Comparison of ENCODE assay signal across 7 cellular contexts in the genomic region with DNA sequence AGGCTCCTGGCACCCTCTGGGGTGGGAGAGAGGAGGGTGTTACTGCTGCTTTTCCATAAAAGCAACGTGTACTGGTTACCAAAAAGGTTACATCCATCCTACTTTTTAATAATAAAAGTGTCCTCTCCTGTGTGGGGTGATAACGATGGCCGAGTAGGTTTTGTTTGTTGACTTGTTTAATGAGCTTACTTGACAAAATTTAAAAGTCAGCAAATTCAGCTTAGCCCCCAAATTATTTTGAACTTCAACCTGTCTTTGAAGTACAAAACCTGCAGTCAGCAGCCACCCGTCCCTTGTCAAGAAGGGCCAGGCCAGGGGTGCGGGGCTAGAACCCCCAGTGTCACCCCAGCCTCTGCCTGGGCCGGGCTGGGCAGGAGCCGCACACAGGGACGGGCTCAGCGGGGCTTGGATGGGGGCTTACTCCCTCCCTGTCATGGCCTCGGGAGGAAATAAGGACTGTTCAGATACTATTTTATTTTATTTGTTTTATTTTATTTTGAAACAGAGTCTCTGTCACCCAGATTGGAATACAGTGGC.
"Had no signal": no experiment of that assay in that cellular context is flagged by ENCODE, and none has a peak within 500 bp of the region (broad histone marks: within the 10 kb centered on the region; RNA-seq: fewer than 3 reads in every experiment).

No MANE protein-coding gene starts in this region.

- H3K9me3 ChIP-seq: breast epithelium, esophagus muscularis mucosa, ovary had no signal

- DNase-seq: activated naive CD8-positive, alpha-beta T cell treated with anti-CD3 and anti-CD28 coated beads, Interleukin-2, amount 10 ng/mL, durations not matched to agents 7 days and 5 days; activated T-cell treated with anti-CD3 and anti-CD28 coated beads for 4 hours; ovary had no signal

- H3K36me3 ChIP-seq: breast epithelium, ovary had no signal

- H3K9me3 Mint-ChIP-seq: activated naive CD8-positive, alpha-beta T cell treated with anti-CD3 and anti-CD28 coated beads, Interleukin-2, amount 10 ng/mL, durations not matched to agents 7 days and 5 days had no signal

- H3K27ac ChIP-seq: breast epithelium, esophagus muscularis mucosa, ovary, VCaP had no signal

- H3K4me3 Mint-ChIP-seq: activated naive CD8-positive, alpha-beta T cell treated with anti-CD3 and anti-CD28 coated beads, Interleukin-2, amount 10 ng/mL, durations not matched to agents 7 days and 5 days had no signal

- H3K4me3 ChIP-seq: breast epithelium, esophagus muscularis mucosa, ovary, skin epidermis had no signal

- H3K27me3 ChIP-seq: breast epithelium, esophagus muscularis mucosa, ovary had no signal

- H3K4me1 ChIP-seq: breast epithelium had no signal

- H3K27me3 Mint-ChIP-seq: activated naive CD8-positive, alpha-beta T cell treated with anti-CD3 and anti-CD28 coated beads, Interleukin-2, amount 10 ng/mL, durations not matched to agents 7 days and 5 days had no signal
